ENCODE assay signal across 29 cellular contexts in the genomic region with DNA sequence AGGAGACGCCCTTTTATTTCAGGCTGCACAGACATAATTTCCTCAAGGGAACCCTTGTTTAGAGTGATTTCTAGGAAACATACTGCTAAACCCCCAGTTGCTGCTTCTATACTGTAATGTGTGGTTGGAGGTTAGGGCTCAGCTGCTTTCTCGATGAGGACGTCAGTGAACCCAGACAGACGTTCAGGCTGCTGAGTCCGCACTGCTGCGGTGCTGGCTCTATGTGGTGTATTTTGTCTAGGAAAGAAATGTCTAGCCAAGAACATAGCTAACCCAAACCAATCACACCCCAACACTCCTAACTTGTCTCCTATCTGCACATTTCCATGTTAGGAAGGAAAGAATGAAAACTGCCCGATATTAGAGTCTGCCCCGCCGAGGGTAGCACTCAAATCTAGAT.
DNase-seq lines count a peak whose midpoint lies in the region; ATAC-seq and TF ChIP-seq lines count a peak whose summit lies in the region.
"Had no signal": no experiment of that assay in that cellular context is flagged by ENCODE, and none has a peak within 500 bp of the region (broad histone marks: within the 10 kb centered on the region; RNA-seq: fewer than 3 reads in every experiment).

No MANE protein-coding gene starts in this region.

- intact Hi-C loops in A673 (cut with micrococcal nuclease; ENCODE audit: unreplicated experiment): no loop called here
- intact Hi-C loops in CD4-positive, alpha-beta memory T cell (cut with micrococcal nuclease): no loop called here

- peaks cover 6% of the 10 kb centered on the region for H3K9me3 ChIP-seq in adipocyte (ENCODE audit: control insufficient read depth, low read length)
- peaks cover 6% of the 10 kb centered on the region for H3K9me3 ChIP-seq in mesenchymal stem cell (ENCODE audit: control insufficient read depth, low read length)
- H3K9me3 ChIP-seq in skeletal muscle satellite cell (replicated peaks; ENCODE audit: low read length): no peaks in the 10 kb centered on the region
- H3K9me3 ChIP-seq in A673 (ENCODE audit: low read depth, low read length, poor library complexity, severe bottlenecking): no peaks in the 10 kb centered on the region
- H3K9me3 ChIP-seq in CD4-positive, alpha-beta memory T cell (ENCODE audit: control insufficient read depth in 1 of 2, low read length in 2 of 2): no peaks in the 10 kb centered on the region
- H3K9me3 ChIP-seq: A549, Peyer's patch, transverse colon had no signal

- no peaks in the 10 kb centered on the region for H3K9me3 Mint-ChIP-seq in mesothelial cell of epicardium
- H3K9me3 Mint-ChIP-seq in CD4-positive, alpha-beta memory T cell: peaks cover 0 to 5% (median 0%) of the 10 kb centered on the region in 8 donors
- H3K9me3 Mint-ChIP-seq: activated naive CD4-positive, alpha-beta T cell treated with anti-CD3 and anti-CD28 coated beads, Interleukin-2, amount 50 U/mL, for 72 hours; naive thymus-derived CD8-positive, alpha-beta T cell had no signal

- no peak for ATAC-seq in left lobe of liver
- ATAC-seq: A549; activated CD4-positive, alpha-beta T cell treated with anti-CD3 and anti-CD28 coated beads for 36 hours; activated naive CD4-positive, alpha-beta T cell treated with anti-CD3 and anti-CD28 coated beads, Interleukin-2, amount 50 U/mL, for 72 hours; left ventricle myocardium superior; naive thymus-derived CD8-positive, alpha-beta T cell; stimulated activated naive CD8-positive, alpha-beta T cell treated with anti-CD3 and anti-CD28 coated beads, Interleukin-15, Interleukin-2, amounts not matched to agents 100 U/mL and 50 U/mL, for 24 hours had no signal

- no peak for TF ChIP-seq CTCF in AG09309 (IDR thresholded peaks at IDR 0.05; ENCODE audit: control insufficient read depth, insufficient read depth, low read depth, low read length, missing control alignments)
- TF ChIP-seq CTCF in mesothelial cell of epicardium (IDR thresholded peaks at IDR 0.05; ENCODE audit: unreplicated experiment): no peak
- no peak for TF ChIP-seq CTCF in A673 (conservative IDR thresholded peaks at IDR 0.05; ENCODE audit: low read depth, low read length)

- no peak overlapping the region for H4K8ac ChIP-seq in mesenchymal stem cell (ENCODE audit: low read length)

- H3K9ac ChIP-seq in adipocyte (ENCODE audit: low read length) (peak overlapping the region; percentile 53), mesenchymal stem cell (ENCODE audit: low read length) (peak overlapping the region; percentile 45), skeletal muscle satellite cell (ENCODE audit: low read depth, low read length) (no peak overlapping the region)
- H3K9ac ChIP-seq: BLaER1 treated with 17β-estradiol and CSF1 and Interleukin-3, amounts not matched to agents 10 nM and 100 nM had no signal

- no peak for DNase-seq in AG09309 (ENCODE audit: low read depth)
- DNase-seq in adipocyte (ENCODE audit: low read depth): no peak
- no peak for DNase-seq in mesenchymal stem cell
- no peak for DNase-seq in mesothelial cell of epicardium (ENCODE audit: low spot score in 2 of 2, unreplicated experiment in 2 of 2)
- DNase-seq in A673 (ENCODE audit: low spot score): no peak
- no peak for DNase-seq in left lobe of liver (ENCODE audit: low spot score)
- DNase-seq in CD4-positive, alpha-beta memory T cell: no peak
- DNase-seq: activated CD4-positive, alpha-beta T cell treated with anti-CD3 and anti-CD28 coated beads for 36 hours; COR-L47; DMS53; head of caudate nucleus; islet precursor cell; Kasumi-1; left ventricle myocardium superior; MV-4-11; naive thymus-derived CD8-positive, alpha-beta T cell; NCI-H1436; NCI-H2107; NCI-H446; NCI-H748 treated with DMSO at 0.1 percent for 48 hours; Peyer's patch; SHP77 treated with DMSO at 0.1 percent for 48 hours; stimulated activated CD4-positive, alpha-beta T cell treated with anti-CD3 and anti-CD28 coated beads, Interleukin-1b, Interleukin-23, amount 100 ng/mL, for 48 hours; stimulated activated naive CD8-positive, alpha-beta T cell treated with anti-CD3 and anti-CD28 coated beads, Interleukin-15, Interleukin-2, amounts not matched to agents 100 U/mL and 50 U/mL, for 24 hours; transverse colon had no signal

- peaks cover 2% of the 10 kb centered on the region for H3K4me1 Mint-ChIP-seq in mesothelial cell of epicardium
- H3K4me1 Mint-ChIP-seq in CD4-positive, alpha-beta memory T cell: no peaks in the 10 kb centered on the region
- H3K4me1 Mint-ChIP-seq: activated CD4-positive, alpha-beta T cell treated with anti-CD3 and anti-CD28 coated beads for 36 hours; naive thymus-derived CD8-positive, alpha-beta T cell had no signal

- H3K36me3 Mint-ChIP-seq in mesothelial cell of epicardium: no peaks in the 10 kb centered on the region
- H3K36me3 Mint-ChIP-seq in CD4-positive, alpha-beta memory T cell: no peaks in the 10 kb centered on the region
- H3K36me3 Mint-ChIP-seq: activated naive CD4-positive, alpha-beta T cell treated with anti-CD3 and anti-CD28 coated beads, Interleukin-2, amount 50 U/mL, for 72 hours; naive thymus-derived CD8-positive, alpha-beta T cell had no signal

- H3K27me3 ChIP-seq in adipocyte (replicated peaks; ENCODE audit: control insufficient read depth, insufficient read depth, low read length) (no peaks in the 10 kb centered on the region), mesenchymal stem cell (ENCODE audit: control insufficient read depth in 1 of 2, insufficient read depth in 1 of 2, low read length in 2 of 2) (no peaks in the 10 kb centered on the region), skeletal muscle satellite cell (ENCODE audit: control insufficient read depth, insufficient read depth, low read length) (no peaks in the 10 kb centered on the region), A673 (replicated peaks; ENCODE audit: insufficient read depth, low read depth, low read length, poor library complexity) (peaks cover 5% of the 10 kb centered on the region)
- no peaks in the 10 kb centered on the region for H3K27me3 ChIP-seq in CD4-positive, alpha-beta memory T cell (ENCODE audit: insufficient read depth, low read length)
- H3K27me3 ChIP-seq: BLaER1 treated with 17β-estradiol and CSF1 and Interleukin-3, amounts not matched to agents 10 nM and 100 nM; Peyer's patch; transverse colon had no signal

- H4K91ac ChIP-seq in mesenchymal stem cell (ENCODE audit: low read length): no peak overlapping the region

- H3K36me3 ChIP-seq in adipocyte (ENCODE audit: control insufficient read depth, insufficient read depth, low read length, severe bottlenecking) (no peaks in the 10 kb centered on the region), mesenchymal stem cell (ENCODE audit: control insufficient read depth in 1 of 2, insufficient read depth in 2 of 2, low read depth in 1 of 2, low read length in 2 of 2) (no peaks in the 10 kb centered on the region), skeletal muscle satellite cell (ENCODE audit: insufficient read depth, low read length) (no peaks in the 10 kb centered on the region), A673 (ENCODE audit: insufficient read depth, low read length, poor library complexity, severe bottlenecking) (no peaks in the 10 kb centered on the region)
- H3K36me3 ChIP-seq in CD4-positive, alpha-beta memory T cell (ENCODE audit: insufficient read depth, low read length): no peaks in the 10 kb centered on the region
- H3K36me3 ChIP-seq: BLaER1 treated with 17β-estradiol and CSF1 and Interleukin-3, amounts not matched to agents 10 nM and 100 nM; Peyer's patch; transverse colon had no signal

- H3K23ac ChIP-seq in mesenchymal stem cell (ENCODE audit: low read length in 2 of 2): no peak overlapping the region

- no peak overlapping the region for H3K14ac ChIP-seq in mesenchymal stem cell (ENCODE audit: low read length in 2 of 2)

- H2AK5ac ChIP-seq in mesenchymal stem cell (ENCODE audit: low read length, severe bottlenecking): no peak overlapping the region

- no peak overlapping the region for H3K27ac Mint-ChIP-seq in mesothelial cell of epicardium
- H3K27ac Mint-ChIP-seq in CD4-positive, alpha-beta memory T cell: no peak overlapping the region
- H3K27ac Mint-ChIP-seq: activated CD4-positive, alpha-beta T cell treated with anti-CD3 and anti-CD28 coated beads for 36 hours; activated naive CD4-positive, alpha-beta T cell treated with anti-CD3 and anti-CD28 coated beads, Interleukin-2, amount 50 U/mL, for 72 hours; naive thymus-derived CD8-positive, alpha-beta T cell had no signal

- peak overlapping the region; percentile 10 for H3K4me3 ChIP-seq in AG09309 (ENCODE audit: control insufficient read depth, low read depth, low read length)
- peak overlapping the region; percentile 69 for H3K4me3 ChIP-seq in adipocyte (ENCODE audit: low read length)
- peak overlapping the region in 1 of 2 experiments; percentile 62 for H3K4me3 ChIP-seq in mesenchymal stem cell (ENCODE audit: insufficient read depth in 1 of 2, low read depth in 1 of 2, low read length in 2 of 2)
- H3K4me3 ChIP-seq in skeletal muscle satellite cell (ENCODE audit: low read length): no peak overlapping the region
- no peak overlapping the region for H3K4me3 ChIP-seq in A673 (ENCODE audit: low read depth, low read length, poor library complexity, severe bottlenecking)
- no peak overlapping the region for H3K4me3 ChIP-seq in CD4-positive, alpha-beta memory T cell (ENCODE audit: low read length in 2 of 2)
- H3K4me3 ChIP-seq: A549; BLaER1 treated with 17β-estradiol and CSF1 and Interleukin-3, amounts not matched to agents 10 nM and 100 nM; Peyer's patch; transverse colon had no signal

- no peak overlapping the region for H3K4ac ChIP-seq in mesenchymal stem cell (ENCODE audit: low read depth in 1 of 2, low read length in 2 of 2)

- H3K4me2 ChIP-seq in mesenchymal stem cell (ENCODE audit: low read length, poor library complexity, severe bottlenecking): no peak overlapping the region
- H3K4me2 ChIP-seq in skeletal muscle satellite cell (ENCODE audit: low read length): peak overlapping the region; percentile 41
- H3K4me2 ChIP-seq: A549; BLaER1 treated with 17β-estradiol and CSF1 and Interleukin-3, amounts not matched to agents 10 nM and 100 nM had no signal

- CTCF ChIA-PET in A673 (lab: Charles Lee): no interaction called here
- CTCF ChIA-PET in CD4-positive, alpha-beta memory T cell (lab: Charles Lee; ENCODE audit: partially characterized antibody): no interaction called here

- BruUV-seq in A673 (replicated peaks; lab: Mats Ljungman, UMichigan): no TSS peak

- no peaks in the 10 kb centered on the region for H3K79me1 ChIP-seq in mesenchymal stem cell (replicated peaks; ENCODE audit: low read length, poor library complexity, severe bottlenecking)

- no peak overlapping the region for H3K18ac ChIP-seq in mesenchymal stem cell (ENCODE audit: low read depth in 1 of 2, low read length in 2 of 2)

- no peaks in the 10 kb centered on the region for H3K27me3 Mint-ChIP-seq in mesothelial cell of epicardium (ENCODE audit: low read depth)
- peaks cover 0 to 9% of the 10 kb centered on the region in 2 donors for H3K27me3 Mint-ChIP-seq in CD4-positive, alpha-beta memory T cell

- no peak overlapping the region for H2BK120ac ChIP-seq in mesenchymal stem cell (ENCODE audit: low read depth, low read length)

- no peak overlapping the region for H3K4me3 Mint-ChIP-seq in mesothelial cell of epicardium
- H3K4me3 Mint-ChIP-seq in CD4-positive, alpha-beta memory T cell: no peak overlapping the region
- H3K4me3 Mint-ChIP-seq: activated CD4-positive, alpha-beta T cell treated with anti-CD3 and anti-CD28 coated beads for 36 hours; naive thymus-derived CD8-positive, alpha-beta T cell had no signal

- H2AFZ ChIP-seq in mesenchymal stem cell (ENCODE audit: low read depth, low read length): no peak overlapping the region

- no peak overlapping the region for H2BK12ac ChIP-seq in mesenchymal stem cell (ENCODE audit: low read length in 2 of 2)

- H3K4me1 ChIP-seq in adipocyte (ENCODE audit: control insufficient read depth, insufficient read depth, low read length): peaks cover 7% of the 10 kb centered on the region
- H3K4me1 ChIP-seq in mesenchymal stem cell (ENCODE audit: control insufficient read depth, insufficient read depth, low read depth, low read length): peaks cover 2% of the 10 kb centered on the region
- peaks cover 15% of the 10 kb centered on the region for H3K4me1 ChIP-seq in skeletal muscle satellite cell (ENCODE audit: control insufficient read depth, insufficient read depth, low read length)
- H3K4me1 ChIP-seq in A673 (ENCODE audit: insufficient read depth, low read length, poor library complexity, severe bottlenecking): no peaks in the 10 kb centered on the region
- H3K4me1 ChIP-seq in CD4-positive, alpha-beta memory T cell (ENCODE audit: insufficient read depth, low read length): no peaks in the 10 kb centered on the region
- H3K4me1 ChIP-seq: A549; BLaER1 treated with 17β-estradiol and CSF1 and Interleukin-3, amounts not matched to agents 10 nM and 100 nM; Peyer's patch; transverse colon had no signal

- no peak overlapping the region for H2BK15ac ChIP-seq in mesenchymal stem cell (ENCODE audit: low read depth, poor library complexity, severe bottlenecking)

- POLR2A ChIA-PET in A673 (lab: Charles Lee; ENCODE audit: low non-redundant PET): no interaction called here
- POLR2A ChIA-PET in CD4-positive, alpha-beta memory T cell (lab: Charles Lee; ENCODE audit: partially characterized antibody): no interaction called here

- H2BK5ac ChIP-seq in mesenchymal stem cell (ENCODE audit: low read depth, low read length, poor library complexity, severe bottlenecking): no peak overlapping the region

- 100% methylated on average over 3 of the region's 9 CpGs for WGBS in mesenchymal stem cell

- H3K27ac ChIP-seq in mesenchymal stem cell (ENCODE audit: low read length, poor library complexity, severe bottlenecking): no peak overlapping the region
- no peak overlapping the region for H3K27ac ChIP-seq in A673 (ENCODE audit: low read depth, low read length, poor library complexity, severe bottlenecking)
- no peak overlapping the region for H3K27ac ChIP-seq in CD4-positive, alpha-beta memory T cell (ENCODE audit: low read depth, low read length)
- H3K27ac ChIP-seq: A549; BLaER1 treated with 17β-estradiol and CSF1 and Interleukin-3, amounts not matched to agents 10 nM and 100 nM; Peyer's patch had no signal

Comparison
In these comparisons a context has a peak if more than half of its experiments do, and no peak if none do; other contexts are left out.
1. H3K4me3 ChIP-seq: peak in AG09309 (single experiment) and adipocyte (single experiment); none in skeletal muscle satellite cell (single experiment), A673 (single experiment) and CD4-positive, alpha-beta memory T cell (0 of 2).